ENCODE assay signal across 9 cellular contexts in genomic region chr10:119654540-119654939, GRCh38. TPM values are rescaled to one million over a fixed set of nuclear protein-coding genes. Genes with fewer than 3 reads are reported as not detected.
DNase-seq lines count a peak whose midpoint lies in the region; ATAC-seq and TF ChIP-seq lines count a peak whose summit lies in the region.
"Had no signal": no experiment of that assay in that cellular context is flagged by ENCODE, and none has a peak within 500 bp of the region (broad histone marks: within the 10 kb centered on the region; RNA-seq: fewer than 3 reads in every experiment).

No MANE protein-coding gene starts in this region.

- TF ChIP-seq POLR2A in thyroid gland (IDR thresholded peaks at IDR 0.05), result peak in 1 of 2 donors; percentile 25

- DNase-seq in activated CD4-positive, alpha-beta T cell treated with anti-CD3 and anti-CD28 coated beads, Interleukin-2, amount 10 ng/mL, durations not matched to agents 24 days and 14 days, result no peak
- DNase-seq in activated CD4-positive, alpha-beta T cell treated with anti-CD3 and anti-CD28 coated beads for 48 hours, result no peak
- DNase-seq in activated T-helper 1 cell treated with anti-CD3 and anti-CD28 coated beads, Interleukin-12 subunit alpha, Interleukin-12 subunit beta, Interleukin-2, Interleukin-4 antibody, amounts not matched to agents 30 ng/mL and 10 ng/mL and 1 ng/mL, durations not matched to agents 14 hours and 24 hours and 36 hours (ENCODE audit: low spot score), result no peak
- DNase-seq in thyroid gland (peak; percentile 53 to 65), inferior parietal cortex (ENCODE audit: extremely low spot score) (no peak)
- DNase-seq: DND-41 had no signal

- H3K36me3 Mint-ChIP-seq in activated CD4-positive, alpha-beta T cell treated with anti-CD3 and anti-CD28 coated beads, Interleukin-2, amount 10 ng/mL, durations not matched to agents 24 days and 14 days (ENCODE audit: low read depth), result peaks cover 6% of the 10 kb centered on the region
- peaks cover 14% of the 10 kb centered on the region for H3K36me3 Mint-ChIP-seq in activated T-helper 1 cell treated with anti-CD3 and anti-CD28 coated beads, Interleukin-12 subunit alpha, Interleukin-12 subunit beta, Interleukin-2, Interleukin-4 antibody, amounts not matched to agents 30 ng/mL and 10 ng/mL and 1 ng/mL, durations not matched to agents 14 hours and 24 hours and 36 hours (ENCODE audit: low read depth)

- H3K27me3 Mint-ChIP-seq in activated CD4-positive, alpha-beta T cell treated with anti-CD3 and anti-CD28 coated beads, Interleukin-2, amount 10 ng/mL, durations not matched to agents 24 days and 14 days, result no peaks in the 10 kb centered on the region
- H3K27me3 Mint-ChIP-seq in activated T-helper 1 cell treated with anti-CD3 and anti-CD28 coated beads, Interleukin-12 subunit alpha, Interleukin-12 subunit beta, Interleukin-2, Interleukin-4 antibody, amounts not matched to agents 30 ng/mL and 10 ng/mL and 1 ng/mL, durations not matched to agents 14 hours and 24 hours and 36 hours (ENCODE audit: insufficient read depth), result no peaks in the 10 kb centered on the region

- H3K9me3 ChIP-seq in thyroid gland, result no peaks in the 10 kb centered on the region

- H3K27me3 ChIP-seq in layer of hippocampus (ENCODE audit: control insufficient read depth, insufficient read depth, low read length) (no peaks in the 10 kb centered on the region), thyroid gland (no peaks in the 10 kb centered on the region)

- no peaks in the 10 kb centered on the region for H3K9me3 Mint-ChIP-seq in activated CD4-positive, alpha-beta T cell treated with anti-CD3 and anti-CD28 coated beads, Interleukin-2, amount 10 ng/mL, durations not matched to agents 24 days and 14 days
- H3K9me3 Mint-ChIP-seq in activated T-helper 1 cell treated with anti-CD3 and anti-CD28 coated beads, Interleukin-12 subunit alpha, Interleukin-12 subunit beta, Interleukin-2, Interleukin-4 antibody, amounts not matched to agents 30 ng/mL and 10 ng/mL and 1 ng/mL, durations not matched to agents 14 hours and 24 hours and 36 hours, result no peaks in the 10 kb centered on the region

- TF ChIP-seq CTCF in thyroid gland (IDR thresholded peaks at IDR 0.05), result no peak

- H3K27ac ChIP-seq in layer of hippocampus (ENCODE audit: low read depth, low read length), result peak overlapping the region; percentile 62
- H3K27ac ChIP-seq in thyroid gland, result peak overlapping the region in 2 of 3 donors; percentile 99 to 100

- 64 to 71% methylated on average over 6 of the region's 6 CpGs for WGBS in thyroid gland, 2 donors

- H3K36me3 ChIP-seq in thyroid gland, result no peaks in the 10 kb centered on the region

- H3K4me1 ChIP-seq in thyroid gland, result peaks cover 66 to 72% of the 10 kb centered on the region in 2 donors

- H3K27ac Mint-ChIP-seq in activated CD4-positive, alpha-beta T cell treated with anti-CD3 and anti-CD28 coated beads, Interleukin-2, amount 10 ng/mL, durations not matched to agents 24 days and 14 days, result peak overlapping the region; percentile 88
- peak overlapping the region; percentile 53 for H3K27ac Mint-ChIP-seq in activated T-helper 1 cell treated with anti-CD3 and anti-CD28 coated beads, Interleukin-12 subunit alpha, Interleukin-12 subunit beta, Interleukin-2, Interleukin-4 antibody, amounts not matched to agents 30 ng/mL and 10 ng/mL and 1 ng/mL, durations not matched to agents 14 hours and 24 hours and 36 hours

- no peak for ATAC-seq in HG03342 (IDR thresholded peaks at IDR 0.05; ENCODE audit: unreplicated experiment)
- no peak for ATAC-seq in GM18868 (IDR thresholded peaks at IDR 0.05; ENCODE audit: unreplicated experiment)

- H3K4me3 Mint-ChIP-seq in activated CD4-positive, alpha-beta T cell treated with anti-CD3 and anti-CD28 coated beads, Interleukin-2, amount 10 ng/mL, durations not matched to agents 24 days and 14 days, result peak overlapping the region; percentile 87
- peak overlapping the region; percentile 92 for H3K4me3 Mint-ChIP-seq in activated T-helper 1 cell treated with anti-CD3 and anti-CD28 coated beads, Interleukin-12 subunit alpha, Interleukin-12 subunit beta, Interleukin-2, Interleukin-4 antibody, amounts not matched to agents 30 ng/mL and 10 ng/mL and 1 ng/mL, durations not matched to agents 14 hours and 24 hours and 36 hours

- peaks cover 57% of the 10 kb centered on the region for H3K4me1 Mint-ChIP-seq in activated CD4-positive, alpha-beta T cell treated with anti-CD3 and anti-CD28 coated beads, Interleukin-2, amount 10 ng/mL, durations not matched to agents 24 days and 14 days
- peaks cover 72% of the 10 kb centered on the region for H3K4me1 Mint-ChIP-seq in activated T-helper 1 cell treated with anti-CD3 and anti-CD28 coated beads, Interleukin-12 subunit alpha, Interleukin-12 subunit beta, Interleukin-2, Interleukin-4 antibody, amounts not matched to agents 30 ng/mL and 10 ng/mL and 1 ng/mL, durations not matched to agents 14 hours and 24 hours and 36 hours (ENCODE audit: low read depth)

- no peak overlapping the region for H3K4me3 ChIP-seq in thyroid gland (replicated peaks in 1 of 3)

- intact Hi-C loops in activated CD4-positive, alpha-beta T cell treated with anti-CD3 and anti-CD28 coated beads, Interleukin-2, amount 10 ng/mL, durations not matched to agents 24 days and 14 days (cut with micrococcal nuclease), result loop anchor here (2.0 to 10.0 kb wide), 7 partner anchors 32 to 900 kb away; partner anchors contain the start of genes CACUL1, EIF3A and GRK5
- intact Hi-C loops in activated T-helper 1 cell treated with anti-CD3 and anti-CD28 coated beads, Interleukin-12 subunit alpha, Interleukin-12 subunit beta, Interleukin-2, Interleukin-4 antibody, amounts not matched to agents 30 ng/mL and 10 ng/mL and 1 ng/mL, durations not matched to agents 14 hours and 24 hours and 36 hours (cut with micrococcal nuclease), result loop anchor here (5.0 to 10.0 kb wide), 2 partner anchors 157 to 350 kb away; no protein-coding TSS in a partner anchor
- intact Hi-C loops in thyroid gland (cut with DNase I), result no loop called here

RNA-seq across cellular contexts. Expression of gene BAG3, which starts 3.4 kb away (rescaled TPM):
- total RNA-seq in activated CD4-positive, alpha-beta T cell treated with anti-CD3 and anti-CD28 coated beads, Interleukin-2, amount 10 ng/mL, durations not matched to agents 24 days and 14 days, result 27.7 and 29.1 TPM in 2 replicates
- 30.4 and 30.5 TPM in 2 replicates for total RNA-seq in activated T-helper 1 cell treated with anti-CD3 and anti-CD28 coated beads, Interleukin-12 subunit alpha, Interleukin-12 subunit beta, Interleukin-2, Interleukin-4 antibody, amounts not matched to agents 30 ng/mL and 10 ng/mL and 1 ng/mL, durations not matched to agents 14 hours and 24 hours and 36 hours
- total RNA-seq in thyroid gland, result 10 to 100 TPM; 26.6 to 46.6 (median 38.0) TPM

RNA-seq across cellular contexts. Expression of gene TIAL1, which starts 57.8 kb away (rescaled TPM):
- total RNA-seq in activated CD4-positive, alpha-beta T cell treated with anti-CD3 and anti-CD28 coated beads, Interleukin-2, amount 10 ng/mL, durations not matched to agents 24 days and 14 days, result 212 and 218 TPM in 2 replicates
- 192 and 195 TPM in 2 replicates for total RNA-seq in activated T-helper 1 cell treated with anti-CD3 and anti-CD28 coated beads, Interleukin-12 subunit alpha, Interleukin-12 subunit beta, Interleukin-2, Interleukin-4 antibody, amounts not matched to agents 30 ng/mL and 10 ng/mL and 1 ng/mL, durations not matched to agents 14 hours and 24 hours and 36 hours
- 100 to 1,000 TPM in 1 of 4 donors, 10 to 100 TPM in 3; 89.3 to 119 (median 95.5) TPM for total RNA-seq in thyroid gland

Comparison
In these comparisons a context has a peak if more than half of its experiments do, and no peak if none do; other contexts are left out.
1. DNase-seq: peak in thyroid gland (2 of 2); none in activated CD4-positive, alpha-beta T cell treated with anti-CD3 and anti-CD28 coated beads, Interleukin-2, amount 10 ng/mL, durations not matched to agents 24 days and 14 days (single experiment), activated CD4-positive, alpha-beta T cell treated with anti-CD3 and anti-CD28 coated beads for 48 hours (single experiment), activated T-helper 1 cell treated with anti-CD3 and anti-CD28 coated beads, Interleukin-12 subunit alpha, Interleukin-12 subunit beta, Interleukin-2, Interleukin-4 antibody, amounts not matched to agents 30 ng/mL and 10 ng/mL and 1 ng/mL, durations not matched to agents 14 hours and 24 hours and 36 hours (single experiment) and inferior parietal cortex (single experiment).